Comparison of ENCODE assay signal across 1 cellular context in the genomic region with DNA sequence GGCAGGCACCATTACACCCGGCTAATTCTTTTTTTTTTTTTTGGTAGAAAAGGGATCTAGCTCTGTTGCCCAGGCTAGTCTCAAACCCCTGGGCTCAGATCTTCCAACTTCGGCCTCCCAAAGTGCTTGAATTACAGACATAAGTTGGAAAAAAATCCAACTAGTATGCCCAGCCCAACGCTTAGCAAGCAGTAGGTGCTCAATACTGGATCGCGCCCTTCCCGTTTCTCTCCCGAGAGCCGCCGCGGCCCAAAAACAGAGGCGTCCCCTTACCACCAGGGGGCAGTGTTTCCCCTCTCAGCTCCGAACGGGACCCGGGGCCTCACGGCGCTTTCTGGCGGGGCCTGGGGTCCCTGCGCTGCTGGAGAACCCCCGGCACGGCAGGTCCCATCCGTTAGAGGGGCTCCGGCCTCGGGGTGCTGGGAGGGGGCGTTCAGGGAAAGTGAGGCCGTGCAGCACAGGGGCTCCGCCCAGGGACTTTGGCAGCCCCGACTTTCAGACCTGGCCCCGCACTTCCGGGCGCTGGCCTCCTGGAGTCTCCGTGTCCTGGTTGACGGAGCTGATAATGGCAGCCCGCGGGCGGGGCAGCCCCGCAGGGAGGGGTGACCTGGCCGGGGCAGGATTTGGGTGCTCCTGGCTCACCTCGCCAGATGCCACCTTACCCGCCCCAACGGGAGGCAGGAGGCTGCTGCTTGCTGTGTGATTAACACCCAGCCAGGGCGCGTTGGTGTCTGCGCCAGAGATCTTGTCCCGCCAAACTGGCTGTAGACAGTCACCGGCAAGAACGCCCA.
A peak's percentile ranks its signal among the peaks of the same experiment; 100 is the strongest.
TF ChIP-seq lines count a peak whose summit lies in the region.

No MANE protein-coding gene starts in this region.

TF ChIP-seq in K562, 482 proteins besides CTCF, POLR2A, EP300 and RAD21 (continued from another document and continues in another):
- TF ChIP-seq, protein P1, sequence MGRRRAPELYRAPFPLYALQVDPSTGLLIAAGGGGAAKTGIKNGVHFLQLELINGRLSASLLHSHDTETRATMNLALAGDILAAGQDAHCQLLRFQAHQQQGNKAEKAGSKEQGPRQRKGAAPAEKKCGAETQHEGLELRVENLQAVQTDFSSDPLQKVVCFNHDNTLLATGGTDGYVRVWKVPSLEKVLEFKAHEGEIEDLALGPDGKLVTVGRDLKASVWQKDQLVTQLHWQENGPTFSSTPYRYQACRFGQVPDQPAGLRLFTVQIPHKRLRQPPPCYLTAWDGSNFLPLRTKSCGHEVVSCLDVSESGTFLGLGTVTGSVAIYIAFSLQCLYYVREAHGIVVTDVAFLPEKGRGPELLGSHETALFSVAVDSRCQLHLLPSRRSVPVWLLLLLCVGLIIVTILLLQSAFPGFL (CRISPR knock-in tag; IDR thresholded peaks at IDR 0.05): 0 out of 2 replicates have a peak, but pooled peaks have one; percentile 70
- no peak for TF ChIP-seq ZNF518B (CRISPR knock-in tag; IDR thresholded peaks at IDR 0.05)
- peak; percentile 31; the same call in 1 of the 2 replicates for TF ChIP-seq ZNF324 (CRISPR knock-in tag; IDR thresholded peaks at IDR 0.05)
- TF ChIP-seq NR4A1 (CRISPR knock-in tag; IDR thresholded peaks at IDR 0.05): peak; percentile 59; the same call in 1 of the 2 replicates
- TF ChIP-seq NR4A1 (tag; IDR thresholded peaks at IDR 0.05): 0 out of 2 replicates have a peak, but pooled peaks have one; percentile 63
- TF ChIP-seq ZNF253 (CRISPR knock-in tag; conservative IDR thresholded peaks at IDR 0.05): no peak
- peak; percentile 52 for TF ChIP-seq KDM5B (IDR thresholded peaks at IDR 0.05; ENCODE audit: insufficient replicate concordance, low read depth, low read length)
- TF ChIP-seq, protein P2, sequence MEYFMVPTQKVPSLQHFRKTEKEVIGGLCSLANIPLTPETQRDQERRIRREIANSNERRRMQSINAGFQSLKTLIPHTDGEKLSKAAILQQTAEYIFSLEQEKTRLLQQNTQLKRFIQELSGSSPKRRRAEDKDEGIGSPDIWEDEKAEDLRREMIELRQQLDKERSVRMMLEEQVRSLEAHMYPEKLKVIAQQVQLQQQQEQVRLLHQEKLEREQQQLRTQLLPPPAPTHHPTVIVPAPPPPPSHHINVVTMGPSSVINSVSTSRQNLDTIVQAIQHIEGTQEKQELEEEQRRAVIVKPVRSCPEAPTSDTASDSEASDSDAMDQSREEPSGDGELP (CRISPR knock-in tag; IDR thresholded peaks at IDR 0.05; ENCODE audit: borderline replicate concordance): peak; percentile 86
- TF ChIP-seq MIER1 (IDR thresholded peaks at IDR 0.05; ENCODE audit: low read depth): no peak
- TF ChIP-seq KHSRP (IDR thresholded peaks at IDR 0.05): no peak
- no peak for TF ChIP-seq ZBTB8A (IDR thresholded peaks at IDR 0.05; ENCODE audit: partially characterized antibody)
- TF ChIP-seq, protein P3, sequence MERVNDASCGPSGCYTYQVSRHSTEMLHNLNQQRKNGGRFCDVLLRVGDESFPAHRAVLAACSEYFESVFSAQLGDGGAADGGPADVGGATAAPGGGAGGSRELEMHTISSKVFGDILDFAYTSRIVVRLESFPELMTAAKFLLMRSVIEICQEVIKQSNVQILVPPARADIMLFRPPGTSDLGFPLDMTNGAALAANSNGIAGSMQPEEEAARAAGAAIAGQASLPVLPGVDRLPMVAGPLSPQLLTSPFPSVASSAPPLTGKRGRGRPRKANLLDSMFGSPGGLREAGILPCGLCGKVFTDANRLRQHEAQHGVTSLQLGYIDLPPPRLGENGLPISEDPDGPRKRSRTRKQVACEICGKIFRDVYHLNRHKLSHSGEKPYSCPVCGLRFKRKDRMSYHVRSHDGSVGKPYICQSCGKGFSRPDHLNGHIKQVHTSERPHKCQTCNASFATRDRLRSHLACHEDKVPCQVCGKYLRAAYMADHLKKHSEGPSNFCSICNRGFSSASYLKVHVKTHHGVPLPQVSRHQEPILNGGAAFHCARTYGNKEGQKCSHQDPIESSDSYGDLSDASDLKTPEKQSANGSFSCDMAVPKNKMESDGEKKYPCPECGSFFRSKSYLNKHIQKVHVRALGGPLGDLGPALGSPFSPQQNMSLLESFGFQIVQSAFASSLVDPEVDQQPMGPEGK (CRISPR knock-in tag; IDR thresholded peaks at IDR 0.05; ENCODE audit: borderline replicate concordance): no peak
- peak; percentile 67 for TF ChIP-seq CBFA2T3 (IDR thresholded peaks at IDR 0.05)
- TF ChIP-seq ARID1B (IDR thresholded peaks at IDR 0.05): peak; percentile 90; the same call in 1 of the 2 replicates
- no peak; the same call in 1 of the 2 replicates for TF ChIP-seq STAT6 (CRISPR knock-in tag; IDR thresholded peaks at IDR 0.05)
- no peak for TF ChIP-seq HDAC6 (IDR thresholded peaks at IDR 0.05; ENCODE audit: low read depth, low read length)
- TF ChIP-seq ZC3H11A (IDR thresholded peaks at IDR 0.05; ENCODE audit: low read depth, low read length): peak; percentile 87; the same call in 1 of the 2 replicates
- TF ChIP-seq, protein P4, sequence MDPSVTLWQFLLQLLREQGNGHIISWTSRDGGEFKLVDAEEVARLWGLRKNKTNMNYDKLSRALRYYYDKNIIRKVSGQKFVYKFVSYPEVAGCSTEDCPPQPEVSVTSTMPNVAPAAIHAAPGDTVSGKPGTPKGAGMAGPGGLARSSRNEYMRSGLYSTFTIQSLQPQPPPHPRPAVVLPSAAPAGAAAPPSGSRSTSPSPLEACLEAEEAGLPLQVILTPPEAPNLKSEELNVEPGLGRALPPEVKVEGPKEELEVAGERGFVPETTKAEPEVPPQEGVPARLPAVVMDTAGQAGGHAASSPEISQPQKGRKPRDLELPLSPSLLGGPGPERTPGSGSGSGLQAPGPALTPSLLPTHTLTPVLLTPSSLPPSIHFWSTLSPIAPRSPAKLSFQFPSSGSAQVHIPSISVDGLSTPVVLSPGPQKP (CRISPR knock-in tag; IDR thresholded peaks at IDR 0.05): no peak
- no peak for TF ChIP-seq ZBTB5 (IDR thresholded peaks at IDR 0.05)
- peak; percentile 50; the same call in 1 of the 2 replicates for TF ChIP-seq HDAC8 (tag; IDR thresholded peaks at IDR 0.05)
- no peak for TF ChIP-seq KDM2B (CRISPR knock-in tag; IDR thresholded peaks at IDR 0.05)
- no peak for TF ChIP-seq NUFIP1 (IDR thresholded peaks at IDR 0.05; ENCODE audit: partially characterized antibody)
- TF ChIP-seq KAT8 (IDR thresholded peaks at IDR 0.05; ENCODE audit: low read depth): no peak
- no peak for TF ChIP-seq ZNF551 (CRISPR knock-in tag; IDR thresholded peaks at IDR 0.05)
- TF ChIP-seq GTF2F1 (IDR thresholded peaks at IDR 0.05; ENCODE audit: low read depth, low read length): no peak
- no peak for TF ChIP-seq PYGO2 (tag; IDR thresholded peaks at IDR 0.05)
- no peak; the same call in 1 of the 2 replicates for TF ChIP-seq CAMTA2 (CRISPR knock-in tag; conservative IDR thresholded peaks at IDR 0.05)
- peak; percentile 35 for TF ChIP-seq KAT2B (IDR thresholded peaks at IDR 0.05; ENCODE audit: low read depth, low read length)
- TF ChIP-seq ZNF24 (IDR thresholded peaks at IDR 0.05): 0 out of 2 replicates have a peak, but pooled peaks have one; percentile 8
- no peak for TF ChIP-seq KLF10 (CRISPR knock-in tag; IDR thresholded peaks at IDR 0.05)
- TF ChIP-seq STAT5B (CRISPR knock-in tag; IDR thresholded peaks at IDR 0.05): no peak
- no peak for TF ChIP-seq CEBPG (CRISPR knock-in tag; IDR thresholded peaks at IDR 0.05)
- no peak for TF ChIP-seq CEBPG (tag; conservative IDR thresholded peaks at IDR 0.05 in 1 of 2, IDR thresholded peaks at IDR 0.05 in 1 of 2)
- no peak for TF ChIP-seq ZNF311 (CRISPR knock-in tag; IDR thresholded peaks at IDR 0.05)
- TF ChIP-seq MXI1 (IDR thresholded peaks at IDR 0.05; ENCODE audit: low read depth, low read length): no peak
- TF ChIP-seq HNRNPL (IDR thresholded peaks at IDR 0.05; ENCODE audit: low read depth, low read length): peak; percentile 70; the same call in 1 of the 2 replicates
- TF ChIP-seq SAFB (IDR thresholded peaks at IDR 0.05; ENCODE audit: borderline replicate concordance, low read depth, low read length): no peak
- TF ChIP-seq, protein P5, sequence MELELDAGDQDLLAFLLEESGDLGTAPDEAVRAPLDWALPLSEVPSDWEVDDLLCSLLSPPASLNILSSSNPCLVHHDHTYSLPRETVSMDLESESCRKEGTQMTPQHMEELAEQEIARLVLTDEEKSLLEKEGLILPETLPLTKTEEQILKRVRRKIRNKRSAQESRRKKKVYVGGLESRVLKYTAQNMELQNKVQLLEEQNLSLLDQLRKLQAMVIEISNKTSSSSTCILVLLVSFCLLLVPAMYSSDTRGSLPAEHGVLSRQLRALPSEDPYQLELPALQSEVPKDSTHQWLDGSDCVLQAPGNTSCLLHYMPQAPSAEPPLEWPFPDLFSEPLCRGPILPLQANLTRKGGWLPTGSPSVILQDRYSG (tag; conservative IDR thresholded peaks at IDR 0.05; ENCODE audit: low read depth): no peak
- TF ChIP-seq ZNF274 (IDR thresholded peaks at IDR 0.05; ENCODE audit: borderline replicate concordance, low read depth, low read length): no peak
- no peak for TF ChIP-seq BCL6 (CRISPR knock-in tag; IDR thresholded peaks at IDR 0.05)
- TF ChIP-seq RFX7 (CRISPR knock-in tag; IDR thresholded peaks at IDR 0.05): no peak
- TF ChIP-seq SMAD2 (IDR thresholded peaks at IDR 0.05; ENCODE audit: low read depth, low read length): no peak
- TF ChIP-seq NRF1 (conservative IDR thresholded peaks at IDR 0.05 in 1 of 2, IDR thresholded peaks at IDR 0.05 in 1 of 2): peak; percentile 59 to 65
- no peak for TF ChIP-seq ZBTB49 (CRISPR knock-in tag; IDR thresholded peaks at IDR 0.05; ENCODE audit: borderline replicate concordance)
- TF ChIP-seq ZNF696 (CRISPR knock-in tag; conservative IDR thresholded peaks at IDR 0.05): no peak
